7 cellular contexts compared by ENCODE assay signal in genomic region chrX:136766785-136767103, GRCh38. TPM values are rescaled to one million over a fixed set of nuclear protein-coding genes. Genes with fewer than 3 reads are reported as not detected.
DNase-seq lines count a peak whose midpoint lies in the region; ATAC-seq and TF ChIP-seq lines count a peak whose summit lies in the region.

No MANE protein-coding gene starts in this region.

- H3K27ac Mint-ChIP-seq in WTC11 = no peak overlapping the region
- no peak overlapping the region for H3K27ac Mint-ChIP-seq in stimulated activated effector memory CD8-positive, alpha-beta T cell treated with anti-CD3 and anti-CD28 coated beads, Interleukin-12 subunit alpha, Interleukin-12 subunit beta, amount 100 ng/mL, for 72 hours

- H3K27me3 ChIP-seq in right atrium auricular region = no peaks in the 10 kb centered on the region

- DNase-seq in WTC11 (ENCODE audit: low spot score) (no peak), right atrium auricular region (ENCODE audit: low spot score) (no peak), HCEC 1CT (no peak), dermis blood vessel endothelial cell (no peak)
- DNase-seq in stimulated activated effector memory CD8-positive, alpha-beta T cell treated with anti-CD3 and anti-CD28 coated beads, Interleukin-12 subunit alpha, Interleukin-12 subunit beta, amount 100 ng/mL, for 72 hours (ENCODE audit: low spot score in 2 of 2) = no peak

- peak overlapping the region; percentile 51 for H3K4me3 ChIP-seq in HEK293 (ENCODE audit: low read depth, low read length)
- peak overlapping the region; percentile 61 for H3K4me3 ChIP-seq in right atrium auricular region

- CTCF ChIA-PET in HEK293 (lab: Yijun Ruan, JAX) (interaction anchor here (0.6 to 2.0 kb wide), 3 partner anchors 15 to 72 kb away, joined by 3 to 6 read pairs (median 3); no protein-coding TSS in a partner anchor), WTC11 (lab: Charles Lee) (interaction anchor here (1.0 to 1.6 kb wide), 3 partner anchors 14 to 117 kb away, joined by 3 to 6 read pairs (median 4); no protein-coding TSS in a partner anchor)

- no peaks in the 10 kb centered on the region; the same call in 1 of the 2 replicates for H3K36me3 Mint-ChIP-seq in WTC11
- peaks cover 6% of the 10 kb centered on the region for H3K36me3 Mint-ChIP-seq in stimulated activated effector memory CD8-positive, alpha-beta T cell treated with anti-CD3 and anti-CD28 coated beads, Interleukin-12 subunit alpha, Interleukin-12 subunit beta, amount 100 ng/mL, for 72 hours

- H3K27me3 Mint-ChIP-seq in WTC11 (ENCODE audit: low read depth) = peaks cover 9% of the 10 kb centered on the region

- H3K9me3 ChIP-seq in HEK293 (ENCODE audit: control insufficient read depth, insufficient read depth, low read depth, low read length) (no peaks in the 10 kb centered on the region), right atrium auricular region (no peaks in the 10 kb centered on the region)

- peaks cover under 1% of the 10 kb centered on the region; the same call in 1 of the 2 replicates for H3K9me3 Mint-ChIP-seq in WTC11
- H3K9me3 Mint-ChIP-seq in stimulated activated effector memory CD8-positive, alpha-beta T cell treated with anti-CD3 and anti-CD28 coated beads, Interleukin-12 subunit alpha, Interleukin-12 subunit beta, amount 100 ng/mL, for 72 hours = no peaks in the 10 kb centered on the region

- peaks cover 18% of the 10 kb centered on the region for H3K4me1 Mint-ChIP-seq in WTC11
- H3K4me1 Mint-ChIP-seq in stimulated activated effector memory CD8-positive, alpha-beta T cell treated with anti-CD3 and anti-CD28 coated beads, Interleukin-12 subunit alpha, Interleukin-12 subunit beta, amount 100 ng/mL, for 72 hours = peaks cover 20% of the 10 kb centered on the region

- POLR2A ChIA-PET in HEK293 (lab: Yijun Ruan, JAX) (interaction anchor here (2.3 kb wide), 1 partner anchor 114 kb away, joined by 11 read pairs; the partner anchor contains the start of gene RBMX), WTC11 (lab: Charles Lee) (interaction anchor here (0.6 kb wide), 1 partner anchor 963 kb away, joined by 5 read pairs; no protein-coding TSS in a partner anchor)

- H3K27ac ChIP-seq in HEK293 (ENCODE audit: extremely low read depth, low read depth, low read length) (peak overlapping the region; percentile 68; the same call in 1 of the 2 replicates), right atrium auricular region (peak overlapping the region; percentile 82 to 94)

- ATAC-seq in WTC11 = peak; percentile 8; the same call in 1 of the 2 replicates
- ATAC-seq in stimulated activated effector memory CD8-positive, alpha-beta T cell treated with anti-CD3 and anti-CD28 coated beads, Interleukin-12 subunit alpha, Interleukin-12 subunit beta, amount 100 ng/mL, for 72 hours = no peak
- ATAC-seq in GM18498 (IDR thresholded peaks at IDR 0.05; ENCODE audit: unreplicated experiment) = no peak

- no peak for TF ChIP-seq CTCF in HEK293 (tag by site-specific recombination; IDR thresholded peaks at IDR 0.05)
- no peak for TF ChIP-seq CTCF in WTC11 (IDR thresholded peaks at IDR 0.05)
- TF ChIP-seq CTCF in right atrium auricular region (IDR thresholded peaks at IDR 0.05) = no peak

- H3K36me3 ChIP-seq in HEK293 (ENCODE audit: control insufficient read depth in 2 of 2, insufficient read depth in 1 of 2, low read length in 2 of 2) (no peaks in the 10 kb centered on the region), right atrium auricular region (no peaks in the 10 kb centered on the region)

- peak overlapping the region; percentile 63 for H3K4me3 Mint-ChIP-seq in WTC11
- H3K4me3 Mint-ChIP-seq in stimulated activated effector memory CD8-positive, alpha-beta T cell treated with anti-CD3 and anti-CD28 coated beads, Interleukin-12 subunit alpha, Interleukin-12 subunit beta, amount 100 ng/mL, for 72 hours = peak overlapping the region; percentile 71

- H3K4me1 ChIP-seq in HEK293 (ENCODE audit: control insufficient read depth, insufficient read depth, low read length) (peaks cover 9% of the 10 kb centered on the region), right atrium auricular region (no peaks in the 10 kb centered on the region)

TF ChIP-seq in HEK293, 187 proteins besides CTCF, POLR2A, EP300 and RAD21:
- TF ChIP-seq ZNF2 (tag by site-specific recombination; IDR thresholded peaks at IDR 0.05) (no peak), ZNF629 (tag by site-specific recombination; IDR thresholded peaks at IDR 0.05) (no peak), ZNF394 (tag by site-specific recombination; IDR thresholded peaks at IDR 0.05; ENCODE audit: borderline replicate concordance) (0 out of 2 replicates have a peak, but pooled peaks have one; percentile 50), ZXDB (tag by site-specific recombination; IDR thresholded peaks at IDR 0.05) (0 out of 2 replicates have a peak, but pooled peaks have one; percentile 21), GLIS1 (tag by site-specific recombination; IDR thresholded peaks at IDR 0.05) (peak; percentile 27; the same call in 1 of the 2 replicates), TCF7L2 (IDR thresholded peaks at IDR 0.05; ENCODE audit: borderline replicate concordance, low read depth, low read length) (no peak), GLIS2 (tag by site-specific recombination; IDR thresholded peaks at IDR 0.05) (0 out of 2 replicates have a peak, but pooled peaks have one; percentile 65)

TF ChIP-seq in WTC11, 78 proteins besides CTCF, POLR2A, EP300 and RAD21 (continues in another document):
- TF ChIP-seq ZNF512 (CRISPR knock-in tag; IDR thresholded peaks at IDR 0.05; ENCODE audit: borderline replicate concordance) (no peak), FOXJ3 (CRISPR knock-in tag; IDR thresholded peaks at IDR 0.05; ENCODE audit: borderline replicate concordance) (no peak), E2F1 (CRISPR knock-in tag; IDR thresholded peaks at IDR 0.05) (no peak), ZBTB43 (CRISPR knock-in tag; IDR thresholded peaks at IDR 0.05) (no peak), RELA (CRISPR knock-in tag; IDR thresholded peaks at IDR 0.05; ENCODE audit: borderline replicate concordance) (no peak), TEAD4 (CRISPR knock-in tag; IDR thresholded peaks at IDR 0.05) (no peak), ETV6 (CRISPR knock-in tag; IDR thresholded peaks at IDR 0.05) (no peak), MLX (CRISPR knock-in tag; IDR thresholded peaks at IDR 0.05) (no peak), OVOL2 (CRISPR knock-in tag; IDR thresholded peaks at IDR 0.05; ENCODE audit: borderline replicate concordance) (no peak), NFE2L1 (CRISPR knock-in tag; IDR thresholded peaks at IDR 0.05) (no peak), FOXP1 (CRISPR knock-in tag; IDR thresholded peaks at IDR 0.05; ENCODE audit: borderline replicate concordance) (no peak), NR2C2 (CRISPR knock-in tag; IDR thresholded peaks at IDR 0.05) (no peak), ZSCAN18 (CRISPR knock-in tag; IDR thresholded peaks at IDR 0.05) (no peak)

RNA-seq across cellular contexts. Expression of gene ARHGEF6, which starts 14.0 kb away (rescaled TPM):
- total RNA-seq in WTC11 (2021) = 5.1 to 5.6 TPM (median 5.2 TPM) in 3 replicates
- 10 to 100 TPM; 41.3 to 45.8 TPM for total RNA-seq in right atrium auricular region
- 16.5 TPM in 2 replicates for total RNA-seq in dermis blood vessel endothelial cell
